ENCODE assay signal across 11 cellular contexts in the genomic region with DNA sequence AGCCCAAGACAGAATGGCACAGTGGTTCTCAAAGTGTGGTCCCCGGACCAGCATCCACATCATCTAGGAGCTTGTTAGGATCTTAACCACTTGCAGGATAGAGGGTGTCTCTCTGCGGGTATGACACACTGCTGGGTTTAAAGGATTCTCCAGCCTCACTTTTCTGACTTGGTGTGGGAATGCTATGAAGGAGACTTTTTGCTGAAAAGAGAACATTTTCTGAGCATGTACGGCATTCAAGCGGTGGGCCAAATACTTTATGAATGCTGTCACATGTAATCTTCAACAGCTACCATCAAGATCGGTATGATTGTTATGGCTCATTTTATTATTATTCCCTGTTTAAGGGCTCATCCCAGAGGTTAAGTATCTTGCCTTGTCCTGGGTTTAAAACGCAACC. TPM values are rescaled to one million over a fixed set of nuclear protein-coding genes. Genes with fewer than 3 reads are reported as not detected.
DNase-seq lines count a peak whose midpoint lies in the region; ATAC-seq and TF ChIP-seq lines count a peak whose summit lies in the region.
"Had no signal": no experiment of that assay in that cellular context is flagged by ENCODE, and none has a peak within 500 bp of the region (broad histone marks: within the 10 kb centered on the region; RNA-seq: fewer than 3 reads in every experiment).

No MANE protein-coding gene starts in this region.

- DNase-seq in AG04450 (ENCODE audit: low read depth, low spot score): peak; percentile 54
- DNase-seq in RWPE2 (ENCODE audit: low spot score): no peak
- DNase-seq in fibroblast of lung (ENCODE audit: low read depth in 2 of 2): peak; percentile 28 to 80
- DNase-seq in ovary: no peak
- no peak for DNase-seq in activated CD4-positive, alpha-beta memory T cell treated with anti-CD3 and anti-CD28 coated beads for 36 hours
- DNase-seq in stimulated activated CD4-positive, alpha-beta T cell treated with anti-CD3 and anti-CD28 coated beads, Interleukin-4, amount 100 ng/mL, for 24 hours: no peak
- DNase-seq in activated CD4-positive, alpha-beta T cell treated with anti-CD3 and anti-CD28 coated beads, Interleukin-2, amount 10 ng/mL, durations not matched to agents 24 days and 14 days: no peak
- DNase-seq in activated CD8-positive, alpha-beta T cell treated with anti-CD3 and anti-CD28 coated beads for 36 hours: no peak
- DNase-seq: activated CD4-positive, alpha-beta T cell treated with anti-CD3 and anti-CD28 coated beads, Interleukin-2, amount 50 U/mL, for 48 hours; NCI-H187 had no signal

- H3K36me3 Mint-ChIP-seq in activated CD4-positive, alpha-beta memory T cell treated with anti-CD3 and anti-CD28 coated beads for 36 hours: peaks cover 18% of the 10 kb centered on the region
- peaks cover 24% of the 10 kb centered on the region for H3K36me3 Mint-ChIP-seq in activated CD4-positive, alpha-beta T cell treated with anti-CD3 and anti-CD28 coated beads, Interleukin-2, amount 10 ng/mL, durations not matched to agents 24 days and 14 days (ENCODE audit: low read depth)
- peaks cover 33% of the 10 kb centered on the region for H3K36me3 Mint-ChIP-seq in activated CD8-positive, alpha-beta T cell treated with anti-CD3 and anti-CD28 coated beads for 36 hours (ENCODE audit: low read depth)

- peaks cover 43% of the 10 kb centered on the region for H3K4me1 ChIP-seq in RWPE2 (ENCODE audit: insufficient read depth, poor library complexity, severe bottlenecking)
- peaks cover 19% of the 10 kb centered on the region for H3K4me1 ChIP-seq in fibroblast of lung (ENCODE audit: control insufficient read depth, extremely low read depth, insufficient read depth, low read length)
- H3K4me1 ChIP-seq in ovary (ENCODE audit: insufficient read depth): peaks cover 21% of the 10 kb centered on the region

- no peak overlapping the region for H3K9ac ChIP-seq in fibroblast of lung (ENCODE audit: insufficient read depth, low read length)

- POLR2A ChIA-PET in AG04450 (lab: Yijun Ruan, JAX): interaction anchor here (0.6 to 2.3 kb wide), 4 partner anchors 11 to 721 kb away, joined by 3 to 10 read pairs (median 8); no protein-coding TSS in a partner anchor
- POLR2A ChIA-PET in activated CD4-positive, alpha-beta memory T cell treated with anti-CD3 and anti-CD28 coated beads for 36 hours (lab: Charles Lee): interaction anchor here (0.8 to 3.1 kb wide), 3 partner anchors 11 to 48 kb away, joined by 3 to 11 read pairs (median 3); no protein-coding TSS in a partner anchor
- POLR2A ChIA-PET in activated CD8-positive, alpha-beta T cell treated with anti-CD3 and anti-CD28 coated beads for 36 hours (lab: Charles Lee): interaction anchor here (1.0 to 1.7 kb wide), 2 partner anchors 10 to 58 kb away, joined by 4 read pairs; no protein-coding TSS in a partner anchor

- 61 to 70% (median 62%) methylated on average over 6 of the region's 6 CpGs for WGBS in ovary, 3 donors

- no peak for ATAC-seq in RWPE2 (ENCODE audit: low read depth)
- no peak for ATAC-seq in activated CD8-positive, alpha-beta T cell treated with anti-CD3 and anti-CD28 coated beads for 36 hours
- ATAC-seq: stimulated activated naive CD8-positive, alpha-beta T cell treated with anti-CD3 and anti-CD28 coated beads, Interleukin-15, amount 100 ng/mL, for 72 hours had no signal

- H3K79me2 ChIP-seq in fibroblast of lung (ENCODE audit: control insufficient read depth, insufficient read depth, low read length): no peaks in the 10 kb centered on the region

- H3K27ac ChIP-seq in AG04450 (ENCODE audit: low read depth, low read length): peak overlapping the region; percentile 99
- H3K27ac ChIP-seq in RWPE2 (ENCODE audit: poor library complexity, severe bottlenecking): peak overlapping the region; percentile 96
- no peak overlapping the region for H3K27ac ChIP-seq in fibroblast of lung (ENCODE audit: insufficient read depth, low read length)
- peak overlapping the region; percentile 84 to 92 for H3K27ac ChIP-seq in ovary

- no peak overlapping the region for H3K4me2 ChIP-seq in fibroblast of lung (ENCODE audit: extremely low read depth, insufficient read depth, low read length)

- no peak overlapping the region for H3K27ac Mint-ChIP-seq in activated CD4-positive, alpha-beta memory T cell treated with anti-CD3 and anti-CD28 coated beads for 36 hours
- H3K27ac Mint-ChIP-seq in activated CD4-positive, alpha-beta T cell treated with anti-CD3 and anti-CD28 coated beads, Interleukin-2, amount 10 ng/mL, durations not matched to agents 24 days and 14 days: no peak overlapping the region
- H3K27ac Mint-ChIP-seq in activated CD8-positive, alpha-beta T cell treated with anti-CD3 and anti-CD28 coated beads for 36 hours: no peak overlapping the region
- H3K27ac Mint-ChIP-seq: stimulated activated naive CD8-positive, alpha-beta T cell treated with anti-CD3 and anti-CD28 coated beads, Interleukin-15, amount 100 ng/mL, for 72 hours had no signal

- TF ChIP-seq EP300 in ovary (IDR thresholded peaks at IDR 0.05): no peak

- H3K4me3 Mint-ChIP-seq in activated CD4-positive, alpha-beta memory T cell treated with anti-CD3 and anti-CD28 coated beads for 36 hours: no peak overlapping the region
- no peak overlapping the region for H3K4me3 Mint-ChIP-seq in activated CD4-positive, alpha-beta T cell treated with anti-CD3 and anti-CD28 coated beads, Interleukin-2, amount 10 ng/mL, durations not matched to agents 24 days and 14 days
- no peak overlapping the region for H3K4me3 Mint-ChIP-seq in activated CD8-positive, alpha-beta T cell treated with anti-CD3 and anti-CD28 coated beads for 36 hours

- H3K9me3 Mint-ChIP-seq in activated CD4-positive, alpha-beta memory T cell treated with anti-CD3 and anti-CD28 coated beads for 36 hours: no peaks in the 10 kb centered on the region
- no peaks in the 10 kb centered on the region for H3K9me3 Mint-ChIP-seq in activated CD4-positive, alpha-beta T cell treated with anti-CD3 and anti-CD28 coated beads, Interleukin-2, amount 10 ng/mL, durations not matched to agents 24 days and 14 days
- H3K9me3 Mint-ChIP-seq in activated CD8-positive, alpha-beta T cell treated with anti-CD3 and anti-CD28 coated beads for 36 hours: peaks cover 7% of the 10 kb centered on the region

- H3K4me1 Mint-ChIP-seq in activated CD4-positive, alpha-beta memory T cell treated with anti-CD3 and anti-CD28 coated beads for 36 hours (ENCODE audit: low read depth): peaks cover 51% of the 10 kb centered on the region
- H3K4me1 Mint-ChIP-seq in activated CD4-positive, alpha-beta T cell treated with anti-CD3 and anti-CD28 coated beads, Interleukin-2, amount 10 ng/mL, durations not matched to agents 24 days and 14 days: peaks cover 48% of the 10 kb centered on the region
- peaks cover 47% of the 10 kb centered on the region for H3K4me1 Mint-ChIP-seq in activated CD8-positive, alpha-beta T cell treated with anti-CD3 and anti-CD28 coated beads for 36 hours (ENCODE audit: low read depth)

- CTCF ChIA-PET in AG04450 (lab: Charles Lee): interaction anchor here (0.8 to 2.6 kb wide), 7 partner anchors 11 to 348 kb away, joined by 3 to 21 read pairs (median 3); no protein-coding TSS in a partner anchor
- CTCF ChIA-PET in activated CD4-positive, alpha-beta memory T cell treated with anti-CD3 and anti-CD28 coated beads for 36 hours (lab: Charles Lee): interaction anchor here (0.9 to 15.0 kb wide), 6 partner anchors 8 to 348 kb away, joined by 3 to 576 read pairs (median 6); no protein-coding TSS in a partner anchor
- CTCF ChIA-PET in activated CD8-positive, alpha-beta T cell treated with anti-CD3 and anti-CD28 coated beads for 36 hours (lab: Charles Lee): interaction anchor here (1.2 to 13.8 kb wide), 4 partner anchors 8 to 50 kb away, joined by 3 to 307 read pairs (median 12); no protein-coding TSS in a partner anchor

- H3K9me3 ChIP-seq in AG04450 (ENCODE audit: control insufficient read depth, insufficient read depth, low read length) (no peaks in the 10 kb centered on the region), RWPE2 (ENCODE audit: severe bottlenecking) (no peaks in the 10 kb centered on the region), fibroblast of lung (ENCODE audit: control insufficient read depth, insufficient read depth, low read depth, low read length) (no peaks in the 10 kb centered on the region), ovary (no peaks in the 10 kb centered on the region)

- H3K27me3 ChIP-seq in AG04450 (ENCODE audit: control insufficient read depth, insufficient read depth, low read length) (no peaks in the 10 kb centered on the region), RWPE2 (ENCODE audit: insufficient read depth, poor library complexity, severe bottlenecking) (no peaks in the 10 kb centered on the region), fibroblast of lung (ENCODE audit: control insufficient read depth, insufficient read depth, low read length) (no peaks in the 10 kb centered on the region), ovary (no peaks in the 10 kb centered on the region)

- no peak for TF ChIP-seq CTCF in AG04450 (IDR thresholded peaks at IDR 0.05; ENCODE audit: low read depth, low read length)
- TF ChIP-seq CTCF in RWPE2 (IDR thresholded peaks at IDR 0.05; ENCODE audit: poor library complexity, severe bottlenecking): no peak
- no peak for TF ChIP-seq CTCF in fibroblast of lung (conservative IDR thresholded peaks at IDR 0.05 in 1 of 2, IDR thresholded peaks at IDR 0.05 in 1 of 2; ENCODE audit: low read depth in 1 of 2, low read length in 2 of 2)
- no peak for TF ChIP-seq CTCF in ovary (IDR thresholded peaks at IDR 0.05)
- no peak for TF ChIP-seq CTCF in activated CD8-positive, alpha-beta T cell treated with anti-CD3 and anti-CD28 coated beads for 36 hours (IDR thresholded peaks at IDR 0.05)

- no peaks in the 10 kb centered on the region for H4K20me1 ChIP-seq in fibroblast of lung (ENCODE audit: control insufficient read depth, extremely low read depth, insufficient read depth, low read length)

- no peaks in the 10 kb centered on the region for H3K27me3 Mint-ChIP-seq in activated CD4-positive, alpha-beta memory T cell treated with anti-CD3 and anti-CD28 coated beads for 36 hours
- H3K27me3 Mint-ChIP-seq in activated CD4-positive, alpha-beta T cell treated with anti-CD3 and anti-CD28 coated beads, Interleukin-2, amount 10 ng/mL, durations not matched to agents 24 days and 14 days: no peaks in the 10 kb centered on the region
- H3K27me3 Mint-ChIP-seq in activated CD8-positive, alpha-beta T cell treated with anti-CD3 and anti-CD28 coated beads for 36 hours: no peaks in the 10 kb centered on the region
- H3K27me3 Mint-ChIP-seq: stimulated activated naive CD8-positive, alpha-beta T cell treated with anti-CD3 and anti-CD28 coated beads, Interleukin-15, amount 100 ng/mL, for 72 hours had no signal

- intact Hi-C loops in ovary (cut with DNase I): no loop called here
- intact Hi-C loops in activated CD4-positive, alpha-beta memory T cell treated with anti-CD3 and anti-CD28 coated beads for 36 hours (cut with micrococcal nuclease): loop anchor here (2.0 to 10.0 kb wide), 5 partner anchors 33 to 1561 kb away; partner anchors contain the start of genes PHF21A, PRDM11 and SLC35C1
- intact Hi-C loops in activated CD4-positive, alpha-beta T cell treated with anti-CD3 and anti-CD28 coated beads, Interleukin-2, amount 10 ng/mL, durations not matched to agents 24 days and 14 days (cut with micrococcal nuclease): loop anchor here (2.0 to 10.0 kb wide), 3 partner anchors 299 to 1561 kb away; partner anchors contain the start of genes PHF21A and SLC35C1
- intact Hi-C loops in activated CD8-positive, alpha-beta T cell treated with anti-CD3 and anti-CD28 coated beads for 36 hours (cut with micrococcal nuclease): no loop called here

- H2AFZ ChIP-seq in fibroblast of lung (ENCODE audit: low read length): no peak overlapping the region

- TF ChIP-seq POLR2A in ovary (IDR thresholded peaks at IDR 0.05): no peak

- no peaks in the 10 kb centered on the region for H3K36me3 ChIP-seq in RWPE2 (ENCODE audit: low read depth)
- H3K36me3 ChIP-seq in fibroblast of lung (ENCODE audit: control insufficient read depth, insufficient read depth, low read length): no peaks in the 10 kb centered on the region
- H3K36me3 ChIP-seq in ovary: no peaks in the 10 kb centered on the region

- no peak overlapping the region for H3K4me3 ChIP-seq in AG04450 (ENCODE audit: low read depth, low read length)
- no peak overlapping the region for H3K4me3 ChIP-seq in RWPE2 (ENCODE audit: severe bottlenecking)
- H3K4me3 ChIP-seq in fibroblast of lung (replicated peaks in 1 of 4; ENCODE audit: control extremely low read depth in 1 of 4, insufficient read depth in 1 of 4, low read depth in 3 of 4, low read length in 4 of 4): no peak overlapping the region
- no peak overlapping the region for H3K4me3 ChIP-seq in ovary

RNA-seq across cellular contexts. Expression of gene CD82, which starts 1.7 kb away (rescaled TPM):
- polyA plus RNA-seq in AG04450 (2011; rRNA removed) (49.3 and 62.0 TPM in 2 replicates), fibroblast of lung (41.5 and 54.2 TPM in 2 replicates), ovary (10 to 100 TPM; 15.6 to 28.3 TPM)
- 41.5 and 59.4 TPM in 2 replicates for polyA minus RNA-seq in AG04450 (2011; rRNA and poly(A)+ RNA removed)
- total RNA-seq in fibroblast of lung (64.7 and 114 TPM in 2 replicates), ovary (10 to 100 TPM in 6 of 7 donors, 1 to 10 TPM in 1; 6.9 to 74.9 (median 39.1) TPM)
- polyA plus RNA-seq in fibroblast of lung (2012): 43.2 and 43.5 TPM in 2 replicates
- polyA minus RNA-seq in fibroblast of lung (ENCODE audit: low replicate concordance): 57.7 and 59.9 TPM in 2 replicates
- total RNA-seq in activated CD4-positive, alpha-beta memory T cell treated with anti-CD3 and anti-CD28 coated beads for 36 hours: 100 to 1,000 TPM; 243 to 277 TPM
- total RNA-seq in activated CD4-positive, alpha-beta T cell treated with anti-CD3 and anti-CD28 coated beads, Interleukin-2, amount 10 ng/mL, durations not matched to agents 24 days and 14 days: 448 and 469 TPM in 2 replicates
- 100 to 1,000 TPM; 289 to 319 TPM for total RNA-seq in activated CD8-positive, alpha-beta T cell treated with anti-CD3 and anti-CD28 coated beads for 36 hours

Comparison
In these comparisons a context has a peak if more than half of its experiments do, and no peak if none do; other contexts are left out.
1. DNase-seq: peak in AG04450 (single experiment) and fibroblast of lung (2 of 2); none in RWPE2 (single experiment), ovary (0 of 5), activated CD4-positive, alpha-beta memory T cell treated with anti-CD3 and anti-CD28 coated beads for 36 hours (single experiment), stimulated activated CD4-positive, alpha-beta T cell treated with anti-CD3 and anti-CD28 coated beads, Interleukin-4, amount 100 ng/mL, for 24 hours (single experiment), activated CD4-positive, alpha-beta T cell treated with anti-CD3 and anti-CD28 coated beads, Interleukin-2, amount 10 ng/mL, durations not matched to agents 24 days and 14 days (single experiment) and activated CD8-positive, alpha-beta T cell treated with anti-CD3 and anti-CD28 coated beads for 36 hours (single experiment).
2. intact Hi-C loops: an anchor here in activated CD4-positive, alpha-beta memory T cell treated with anti-CD3 and anti-CD28 coated beads for 36 hours (2.0 to 10.0 kb wide) and activated CD4-positive, alpha-beta T cell treated with anti-CD3 and anti-CD28 coated beads, Interleukin-2, amount 10 ng/mL, durations not matched to agents 24 days and 14 days (2.0 to 10.0 kb wide); none called in ovary and activated CD8-positive, alpha-beta T cell treated with anti-CD3 and anti-CD28 coated beads for 36 hours.